Comparison of ENCODE assay signal across 21 cellular contexts in the genomic region with DNA sequence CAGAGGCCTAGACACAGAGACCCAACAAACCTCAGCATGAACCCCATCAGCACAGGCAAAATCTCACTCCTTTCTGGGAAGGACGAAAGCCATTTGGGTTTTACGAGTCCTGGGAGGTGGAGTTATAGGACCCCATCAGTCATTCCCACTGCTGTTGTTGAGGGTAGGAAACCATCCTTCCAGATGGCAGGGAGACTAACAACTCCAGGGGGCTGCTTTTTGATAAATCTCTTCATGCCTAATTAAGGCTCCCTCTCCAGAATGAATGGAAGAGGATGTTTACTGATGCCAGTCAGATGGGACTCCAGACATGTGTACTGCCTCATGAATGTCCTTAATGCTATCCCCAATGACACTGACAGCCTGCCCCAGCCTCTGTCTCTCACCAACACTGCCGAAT.
DNase-seq lines count a peak whose midpoint lies in the region; ATAC-seq and TF ChIP-seq lines count a peak whose summit lies in the region.
"Had no signal": no experiment of that assay in that cellular context is flagged by ENCODE, and none has a peak within 500 bp of the region (broad histone marks: within the 10 kb centered on the region; RNA-seq: fewer than 3 reads in every experiment).

No MANE protein-coding gene starts in this region.

- H3K4me3 ChIP-seq in HEK293 (ENCODE audit: low read depth, low read length): no peak overlapping the region
- H3K4me3 ChIP-seq: SK-N-MC had no signal

- no peaks in the 10 kb centered on the region for H3K36me3 ChIP-seq in HEK293 (ENCODE audit: control insufficient read depth in 2 of 2, insufficient read depth in 1 of 2, low read length in 2 of 2)
- H3K36me3 ChIP-seq: BE2C had no signal

- no peaks in the 10 kb centered on the region for H3K9me3 ChIP-seq in HEK293 (ENCODE audit: control insufficient read depth, insufficient read depth, low read depth, low read length)
- H3K9me3 ChIP-seq: BE2C had no signal

- peak in 2 of 3 experiments; percentile 5 to 64 for DNase-seq in NCI-H1417 (lab: John Stamatoyannopoulos, UW)
- DNase-seq in NCI-H1417 treated with DMSO at 0.1 percent for 48 hours (lab: John Stamatoyannopoulos, UW): no peak
- peak; percentile 65 for DNase-seq in NCI-H345 (lab: John Stamatoyannopoulos, UW)
- DNase-seq in islet precursor cell: peak; percentile 27
- DNase-seq in NCI-H1048 (lab: John Stamatoyannopoulos, UW): no peak
- DNase-seq: 8988T; BE2C; CD4-positive, CD25-positive, alpha-beta regulatory T cell; COR-L47; GF-D8; MM.1S; NCI-H1092 treated with DMSO at 0.1 percent for 48 hours; NCI-H187; NCI-H510A treated with DMSO at 0.1 percent for 48 hours; OCI-M1; SHP77; T-helper 1 cell had no signal

- CTCF ChIA-PET in HEK293 (lab: Yijun Ruan, JAX): no interaction called here

- no peak overlapping the region for H3K27ac ChIP-seq in HEK293 (ENCODE audit: extremely low read depth, low read depth, low read length)
- H3K27ac ChIP-seq: SK-N-MC had no signal

- POLR2A ChIA-PET in HEK293 (lab: Yijun Ruan, JAX): no interaction called here

- ATAC-seq in GM18868 (IDR thresholded peaks at IDR 0.05; ENCODE audit: unreplicated experiment): no peak
- ATAC-seq in GM21390 (IDR thresholded peaks at IDR 0.05; ENCODE audit: unreplicated experiment): no peak

- no peaks in the 10 kb centered on the region for H3K4me1 ChIP-seq in HEK293 (ENCODE audit: control insufficient read depth, insufficient read depth, low read length)

- TF ChIP-seq CTCF in HEK293 (tag by site-specific recombination; IDR thresholded peaks at IDR 0.05): no peak

TF ChIP-seq in HEK293, 187 proteins besides CTCF, POLR2A, EP300 and RAD21:
- TF ChIP-seq GLIS1 (tag by site-specific recombination; IDR thresholded peaks at IDR 0.05): peak; percentile 63
- TF ChIP-seq, protein P1, sequence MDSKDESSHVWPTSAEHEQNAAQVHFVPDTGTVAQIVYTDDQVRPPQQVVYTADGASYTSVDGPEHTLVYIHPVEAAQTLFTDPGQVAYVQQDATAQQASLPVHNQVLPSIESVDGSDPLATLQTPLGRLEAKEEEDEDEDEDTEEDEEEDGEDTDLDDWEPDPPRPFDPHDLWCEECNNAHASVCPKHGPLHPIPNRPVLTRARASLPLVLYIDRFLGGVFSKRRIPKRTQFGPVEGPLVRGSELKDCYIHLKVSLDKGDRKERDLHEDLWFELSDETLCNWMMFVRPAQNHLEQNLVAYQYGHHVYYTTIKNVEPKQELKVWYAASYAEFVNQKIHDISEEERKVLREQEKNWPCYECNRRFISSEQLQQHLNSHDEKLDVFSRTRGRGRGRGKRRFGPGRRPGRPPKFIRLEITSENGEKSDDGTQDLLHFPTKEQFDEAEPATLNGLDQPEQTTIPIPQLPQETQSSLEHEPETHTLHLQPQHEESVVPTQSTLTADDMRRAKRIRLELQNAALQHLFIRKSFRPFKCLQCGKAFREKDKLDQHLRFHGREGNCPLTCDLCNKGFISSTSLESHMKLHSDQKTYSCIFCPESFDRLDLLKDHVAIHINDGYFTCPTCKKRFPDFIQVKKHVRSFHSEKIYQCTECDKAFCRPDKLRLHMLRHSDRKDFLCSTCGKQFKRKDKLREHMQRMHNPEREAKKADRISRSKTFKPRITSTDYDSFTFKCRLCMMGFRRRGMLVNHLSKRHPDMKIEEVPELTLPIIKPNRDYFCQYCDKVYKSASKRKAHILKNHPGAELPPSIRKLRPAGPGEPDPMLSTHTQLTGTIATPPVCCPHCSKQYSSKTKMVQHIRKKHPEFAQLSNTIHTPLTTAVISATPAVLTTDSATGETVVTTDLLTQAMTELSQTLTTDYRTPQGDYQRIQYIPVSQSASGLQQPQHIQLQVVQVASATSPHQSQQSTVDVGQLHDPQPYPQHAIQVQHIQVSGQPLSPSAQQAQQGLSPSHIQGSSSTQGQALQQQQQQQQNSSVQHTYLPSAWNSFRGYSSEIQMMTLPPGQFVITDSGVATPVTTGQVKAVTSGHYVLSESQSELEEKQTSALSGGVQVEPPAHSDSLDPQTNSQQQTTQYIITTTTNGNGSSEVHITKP (tag by site-specific recombination; IDR thresholded peaks at IDR 0.05): no peak
- 0 out of 2 replicates have a peak, but pooled peaks have one; percentile 6 for TF ChIP-seq ZIC2 (tag by site-specific recombination; IDR thresholded peaks at IDR 0.05)
- TF ChIP-seq ZNF558 (tag by site-specific recombination; IDR thresholded peaks at IDR 0.05): no peak

Comparison
In these comparisons a context has a peak if more than half of its experiments do, and no peak if none do; other contexts are left out.
1. DNase-seq: peak in NCI-H1417 (2 of 3), NCI-H345 (single experiment) and islet precursor cell (single experiment); none in NCI-H1417 treated with DMSO at 0.1 percent for 48 hours (single experiment) and NCI-H1048 (single experiment).